In genomic region chr3:111690242-111690641, GRCh38 we compare ENCODE assay signal across 9 cellular contexts. TPM values are rescaled to one million over a fixed set of nuclear protein-coding genes. Genes with fewer than 3 reads are reported as not detected.
DNase-seq lines count a peak whose midpoint lies in the region; ATAC-seq, FAIRE-seq and TF ChIP-seq lines count a peak whose summit lies in the region.
"Had no signal": no experiment of that assay in that cellular context is flagged by ENCODE, and none has a peak within 500 bp of the region (broad histone marks: within the 10 kb centered on the region; RNA-seq: fewer than 3 reads in every experiment).

No MANE protein-coding gene starts in this region.

- ATAC-seq in GM21786 (IDR thresholded peaks at IDR 0.05; ENCODE audit: unreplicated experiment), result peak; percentile 73

- H3K27me3 Mint-ChIP-seq in activated CD4-positive, alpha-beta T cell treated with anti-CD3 and anti-CD28 coated beads, Interleukin-2, amount 10 ng/mL, durations not matched to agents 24 days and 14 days, result no peaks in the 10 kb centered on the region

- H3K27me3 ChIP-seq in HUES48 (ENCODE audit: control insufficient read depth, insufficient read depth, low read length), result no peaks in the 10 kb centered on the region

- H3K4me1 Mint-ChIP-seq in activated CD4-positive, alpha-beta T cell treated with anti-CD3 and anti-CD28 coated beads, Interleukin-2, amount 10 ng/mL, durations not matched to agents 24 days and 14 days, result peaks cover 44% of the 10 kb centered on the region

- H3K9me3 ChIP-seq in HUES48 (ENCODE audit: control insufficient read depth, insufficient read depth, low read length), result no peaks in the 10 kb centered on the region

- FAIRE-seq in GM18507 (lab: Jason Lieb, UNC), result peak; percentile 61

- no peak for TF ChIP-seq CTCF in fibroblast of the aortic adventitia (IDR thresholded peaks at IDR 0.05; ENCODE audit: insufficient read depth, low read length)

- H3K36me3 ChIP-seq in HUES48 (ENCODE audit: control insufficient read depth, insufficient read depth, low read length), result no peaks in the 10 kb centered on the region

- H3K27ac ChIP-seq in HUES48 (ENCODE audit: low read depth, low read length), result peak overlapping the region; percentile 25
- H3K27ac ChIP-seq: VCaP had no signal

- H3K4me1 ChIP-seq in HUES48 (ENCODE audit: control insufficient read depth, insufficient read depth, low read length), result no peaks in the 10 kb centered on the region

- H3K36me3 Mint-ChIP-seq in activated CD4-positive, alpha-beta T cell treated with anti-CD3 and anti-CD28 coated beads, Interleukin-2, amount 10 ng/mL, durations not matched to agents 24 days and 14 days (ENCODE audit: low read depth), result peaks cover 8% of the 10 kb centered on the region

- no peak overlapping the region for H3K4me3 Mint-ChIP-seq in activated CD4-positive, alpha-beta T cell treated with anti-CD3 and anti-CD28 coated beads, Interleukin-2, amount 10 ng/mL, durations not matched to agents 24 days and 14 days

- H3K9ac ChIP-seq in HUES48 (ENCODE audit: low read depth, low read length), result no peak overlapping the region

- intact Hi-C loops in activated CD4-positive, alpha-beta T cell treated with anti-CD3 and anti-CD28 coated beads, Interleukin-2, amount 10 ng/mL, durations not matched to agents 24 days and 14 days (cut with micrococcal nuclease), result loop anchor here (5.0 kb wide), 1 partner anchor 113 kb away; no protein-coding TSS in a partner anchor

- H3K9me3 Mint-ChIP-seq in activated CD4-positive, alpha-beta T cell treated with anti-CD3 and anti-CD28 coated beads, Interleukin-2, amount 10 ng/mL, durations not matched to agents 24 days and 14 days, result no peaks in the 10 kb centered on the region

- DNase-seq in GM18507 (ENCODE audit: extremely low spot score, insufficient read length, low read depth), result no peak
- DNase-seq in fibroblast of the aortic adventitia (ENCODE audit: low read depth), result peak; percentile 50
- no peak for DNase-seq in GF-D8 (lab: John Stamatoyannopoulos, UW)
- DNase-seq in activated naive CD4-positive, alpha-beta T cell (lab: John Stamatoyannopoulos, UW), result no peak
- DNase-seq in activated CD4-positive, alpha-beta T cell treated with anti-CD3 and anti-CD28 coated beads, Interleukin-2, amount 10 ng/mL, durations not matched to agents 24 days and 14 days, result no peak
- no peak for DNase-seq in NCI-H82 treated with DMSO at 0.1 percent for 48 hours (lab: John Stamatoyannopoulos, UW; ENCODE audit: unreplicated experiment)

- no peak overlapping the region for H3K27ac Mint-ChIP-seq in activated CD4-positive, alpha-beta T cell treated with anti-CD3 and anti-CD28 coated beads, Interleukin-2, amount 10 ng/mL, durations not matched to agents 24 days and 14 days

- no peak overlapping the region for H3K4me3 ChIP-seq in HUES48 (ENCODE audit: low read depth, low read length)
- H3K4me3 ChIP-seq in fibroblast of the aortic adventitia (ENCODE audit: low read depth, low read length), result no peak overlapping the region

RNA-seq across cellular contexts. Expression of gene PLCXD2, which starts 15.8 kb away (rescaled TPM):
- total RNA-seq in fibroblast of the aortic adventitia (ENCODE audit: low replicate concordance), result 3.2 TPM in 1 of 2 replicates, not detected in the other
- 7.1 and 7.3 TPM in 2 replicates for total RNA-seq in activated CD4-positive, alpha-beta T cell treated with anti-CD3 and anti-CD28 coated beads, Interleukin-2, amount 10 ng/mL, durations not matched to agents 24 days and 14 days
